ENCODE assay signal across 1 cellular context in genomic region chr2:233442028-233442310, GRCh38.
TF ChIP-seq lines count a peak whose summit lies in the region.

No MANE protein-coding gene starts in this region.

TF ChIP-seq in HepG2, 621 proteins besides CTCF, POLR2A, EP300 and RAD21:
- no peak for TF ChIP-seq ATF7-NPFF (CRISPR knock-in tag; IDR thresholded peaks at IDR 0.05; ENCODE audit: low read depth)
- no peak for TF ChIP-seq ZNF431 (CRISPR knock-in tag; IDR thresholded peaks at IDR 0.05; ENCODE audit: borderline replicate concordance, low read depth)
- TF ChIP-seq ZBTB39 (CRISPR knock-in tag; IDR thresholded peaks at IDR 0.05), result no peak
- no peak for TF ChIP-seq ZNF362 (CRISPR knock-in tag; IDR thresholded peaks at IDR 0.05; ENCODE audit: borderline replicate concordance)
- TF ChIP-seq ZNF547 (CRISPR knock-in tag; IDR thresholded peaks at IDR 0.05), result no peak
- TF ChIP-seq MAZ (IDR thresholded peaks at IDR 0.05; ENCODE audit: borderline replicate concordance, low read depth, low read length), result no peak
- TF ChIP-seq MAZ (CRISPR knock-in tag; IDR thresholded peaks at IDR 0.05; ENCODE audit: low read depth), result no peak
